18 cellular contexts compared by ENCODE assay signal in the genomic region with DNA sequence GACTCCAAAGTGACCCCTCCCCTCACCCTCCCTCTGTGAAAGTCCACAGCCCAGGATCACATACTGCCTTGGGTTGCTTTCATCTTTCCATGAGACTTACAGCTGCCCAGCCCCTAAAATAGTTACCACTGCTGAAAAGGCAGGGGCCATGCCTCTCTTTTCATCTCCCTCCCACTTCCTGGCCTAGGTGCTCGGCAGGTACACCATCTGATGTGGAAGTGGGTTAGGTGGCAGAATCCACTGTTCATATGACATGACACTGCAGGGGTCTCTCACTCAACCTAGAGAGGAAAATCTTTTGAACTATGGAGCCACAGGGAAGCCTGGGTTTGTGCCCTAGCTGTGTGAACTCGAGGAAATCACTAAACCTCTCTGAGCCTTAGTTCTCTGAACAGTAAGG. TPM values are rescaled to one million over a fixed set of nuclear protein-coding genes. Genes with fewer than 3 reads are reported as not detected.
DNase-seq lines count a peak whose midpoint lies in the region; ATAC-seq, FAIRE-seq and TF ChIP-seq lines count a peak whose summit lies in the region.
"Had no signal": no experiment of that assay in that cellular context is flagged by ENCODE, and none has a peak within 500 bp of the region (broad histone marks: within the 10 kb centered on the region; RNA-seq: fewer than 3 reads in every experiment).

No MANE protein-coding gene starts in this region.

- TF ChIP-seq CTCF in pancreas (IDR thresholded peaks at IDR 0.05) (no peak), left ventricle myocardium inferior (IDR thresholded peaks at IDR 0.05; ENCODE audit: borderline replicate concordance) (no peak)

- FAIRE-seq in pancreas (lab: Jason Lieb, UNC): no peak
- FAIRE-seq: G401.6, GM19239, H1 had no signal

- H3K27ac Mint-ChIP-seq in activated naive CD8-positive, alpha-beta T cell treated with anti-CD3 and anti-CD28 coated beads, Interleukin-2, amount 10 ng/mL, durations not matched to agents 7 days and 5 days: no peak overlapping the region
- no peak overlapping the region for H3K27ac Mint-ChIP-seq in activated naive CD8-positive, alpha-beta T cell treated with anti-CD3 and anti-CD28 coated beads, Interleukin-2, amount 50 U/mL, for 24 hours
- H3K27ac Mint-ChIP-seq in T-cell: no peak overlapping the region

- H2BK120ac ChIP-seq in neuronal stem cell (ENCODE audit: low read depth, low read length): no peak overlapping the region

- ATAC-seq in activated naive CD8-positive, alpha-beta T cell treated with anti-CD3 and anti-CD28 coated beads, Interleukin-2, amount 10 ng/mL, durations not matched to agents 7 days and 5 days (ENCODE audit: low read depth): peak; percentile 70
- ATAC-seq in activated naive CD8-positive, alpha-beta T cell treated with anti-CD3 and anti-CD28 coated beads, Interleukin-2, amount 50 U/mL, for 24 hours: no peak
- peak in 3 of 4 experiments; percentile 42 to 56 (median 43) for ATAC-seq in T-cell (replicated peaks in 1 of 4)
- ATAC-seq in pancreas: no peak
- no peak for ATAC-seq in HG02938 (IDR thresholded peaks at IDR 0.05; ENCODE audit: unreplicated experiment)
- ATAC-seq: HCT116 had no signal

- peaks cover 21% of the 10 kb centered on the region for H3K4me1 Mint-ChIP-seq in activated naive CD8-positive, alpha-beta T cell treated with anti-CD3 and anti-CD28 coated beads, Interleukin-2, amount 10 ng/mL, durations not matched to agents 7 days and 5 days
- peaks cover 34% of the 10 kb centered on the region for H3K4me1 Mint-ChIP-seq in activated naive CD8-positive, alpha-beta T cell treated with anti-CD3 and anti-CD28 coated beads, Interleukin-2, amount 50 U/mL, for 24 hours
- H3K4me1 Mint-ChIP-seq in T-cell: peaks cover 10 to 18% (median 13%) of the 10 kb centered on the region in 3 donors

- no peak overlapping the region for H3K4ac ChIP-seq in neuronal stem cell (ENCODE audit: low read length)

- H3K4me3 ChIP-seq in neuronal stem cell (ENCODE audit: low read length in 2 of 2): no peak overlapping the region
- no peak overlapping the region for H3K4me3 ChIP-seq in pancreas
- no peak overlapping the region for H3K4me3 ChIP-seq in left ventricle myocardium inferior
- H3K4me3 ChIP-seq: GM23248 had no signal

- H3K36me3 Mint-ChIP-seq in activated naive CD8-positive, alpha-beta T cell treated with anti-CD3 and anti-CD28 coated beads, Interleukin-2, amount 10 ng/mL, durations not matched to agents 7 days and 5 days: no peaks in the 10 kb centered on the region
- H3K36me3 Mint-ChIP-seq in activated naive CD8-positive, alpha-beta T cell treated with anti-CD3 and anti-CD28 coated beads, Interleukin-2, amount 50 U/mL, for 24 hours (ENCODE audit: low read depth): no peaks in the 10 kb centered on the region
- H3K36me3 Mint-ChIP-seq in T-cell: no peaks in the 10 kb centered on the region
- H3K36me3 Mint-ChIP-seq: CD4-positive, alpha-beta memory T cell had no signal

- no peaks in the 10 kb centered on the region for H3K9me3 Mint-ChIP-seq in activated naive CD8-positive, alpha-beta T cell treated with anti-CD3 and anti-CD28 coated beads, Interleukin-2, amount 10 ng/mL, durations not matched to agents 7 days and 5 days
- no peaks in the 10 kb centered on the region for H3K9me3 Mint-ChIP-seq in activated naive CD8-positive, alpha-beta T cell treated with anti-CD3 and anti-CD28 coated beads, Interleukin-2, amount 50 U/mL, for 24 hours
- H3K9me3 Mint-ChIP-seq in T-cell: no peaks in the 10 kb centered on the region
- H3K9me3 Mint-ChIP-seq: CD4-positive, alpha-beta memory T cell had no signal

- peak overlapping the region; percentile 45 for H3K18ac ChIP-seq in neuronal stem cell (ENCODE audit: low read length)

- H3K4me2 ChIP-seq in neuronal stem cell (ENCODE audit: insufficient read depth, low read length, poor library complexity, severe bottlenecking): no peak overlapping the region

- H3K9ac ChIP-seq in neuronal stem cell (ENCODE audit: low read depth, low read length, poor library complexity): no peak overlapping the region
- H3K9ac ChIP-seq: GM23248 had no signal

- no peaks in the 10 kb centered on the region for H3K9me3 ChIP-seq in neuronal stem cell (replicated peaks in 1 of 2; ENCODE audit: control insufficient read depth in 2 of 2, insufficient read depth in 1 of 2, low read depth in 1 of 2, low read length in 2 of 2)
- H3K9me3 ChIP-seq in pancreas: no peaks in the 10 kb centered on the region
- H3K9me3 ChIP-seq in left ventricle myocardium inferior (replicated peaks): no peaks in the 10 kb centered on the region
- H3K9me3 ChIP-seq: Caco-2 had no signal

- POLR2A ChIA-PET in activated naive CD8-positive, alpha-beta T cell treated with anti-CD3 and anti-CD28 coated beads, Interleukin-2, amount 10 ng/mL, durations not matched to agents 7 days and 5 days (lab: Charles Lee): no interaction called here
- POLR2A ChIA-PET in T-cell (lab: Charles Lee): interaction anchor here in 1 of 2 donors (0.6 kb wide), 1 partner anchor 45 kb away, joined by 6 read pairs; no protein-coding TSS in a partner anchor

- H2AFZ ChIP-seq in neuronal stem cell (ENCODE audit: low read length): no peak overlapping the region
- H2AFZ ChIP-seq: GM23248 had no signal

- no peaks in the 10 kb centered on the region for H3K36me3 ChIP-seq in neuronal stem cell (replicated peaks in 1 of 2; ENCODE audit: control insufficient read depth in 2 of 2, insufficient read depth in 2 of 2, low read length in 2 of 2)
- H3K36me3 ChIP-seq in pancreas: no peaks in the 10 kb centered on the region
- H3K36me3 ChIP-seq in left ventricle myocardium inferior: no peaks in the 10 kb centered on the region

- H3K79me1 ChIP-seq in neuronal stem cell (ENCODE audit: low read depth, low read length): no peaks in the 10 kb centered on the region

- no peak overlapping the region for H3K27ac ChIP-seq in neuronal stem cell (replicated peaks; ENCODE audit: low read length)
- H3K27ac ChIP-seq in pancreas: no peak overlapping the region
- no peak overlapping the region for H3K27ac ChIP-seq in left ventricle myocardium inferior (replicated peaks)
- H3K27ac ChIP-seq: GM23248 had no signal

- DNase-seq in activated naive CD8-positive, alpha-beta T cell treated with anti-CD3 and anti-CD28 coated beads, Interleukin-2, amount 10 ng/mL, durations not matched to agents 7 days and 5 days: no peak
- DNase-seq in activated naive CD8-positive, alpha-beta T cell treated with anti-CD3 and anti-CD28 coated beads, Interleukin-2, amount 50 U/mL, for 24 hours: no peak
- peak in 1 of 34 experiments; percentile 2 for DNase-seq in T-cell
- DNase-seq in neuronal stem cell (ENCODE audit: low spot score): no peak
- DNase-seq in pancreas: no peak
- DNase-seq in left ventricle myocardium inferior: no peak
- DNase-seq: C1 segment of cervical spinal cord; CD4-positive, alpha-beta memory T cell; DMS153; DND-41; GM23248; H7 had no signal

- no peaks in the 10 kb centered on the region for H3K27me3 Mint-ChIP-seq in activated naive CD8-positive, alpha-beta T cell treated with anti-CD3 and anti-CD28 coated beads, Interleukin-2, amount 10 ng/mL, durations not matched to agents 7 days and 5 days
- H3K27me3 Mint-ChIP-seq in activated naive CD8-positive, alpha-beta T cell treated with anti-CD3 and anti-CD28 coated beads, Interleukin-2, amount 50 U/mL, for 24 hours: peaks cover 3% of the 10 kb centered on the region
- H3K27me3 Mint-ChIP-seq in T-cell: no peaks in the 10 kb centered on the region
- H3K27me3 Mint-ChIP-seq: CD4-positive, alpha-beta memory T cell had no signal

- H4K91ac ChIP-seq in neuronal stem cell (ENCODE audit: low read depth, low read length, poor library complexity): no peak overlapping the region

- CTCF ChIA-PET in T-cell (lab: Charles Lee): no interaction called here

- no peak overlapping the region for H3K4me3 Mint-ChIP-seq in activated naive CD8-positive, alpha-beta T cell treated with anti-CD3 and anti-CD28 coated beads, Interleukin-2, amount 10 ng/mL, durations not matched to agents 7 days and 5 days
- H3K4me3 Mint-ChIP-seq in activated naive CD8-positive, alpha-beta T cell treated with anti-CD3 and anti-CD28 coated beads, Interleukin-2, amount 50 U/mL, for 24 hours: no peak overlapping the region
- no peak overlapping the region for H3K4me3 Mint-ChIP-seq in T-cell
- H3K4me3 Mint-ChIP-seq: CD4-positive, alpha-beta memory T cell had no signal

- peaks cover 0 to 2% (median 0%) of the 10 kb centered on the region in 3 experiments for H3K27me3 ChIP-seq in neuronal stem cell (ENCODE audit: control insufficient read depth in 3 of 3, insufficient read depth in 3 of 3, low read depth in 1 of 3, low read length in 3 of 3)
- no peaks in the 10 kb centered on the region for H3K27me3 ChIP-seq in pancreas
- no peaks in the 10 kb centered on the region for H3K27me3 ChIP-seq in left ventricle myocardium inferior (ENCODE audit: low read depth)

- H2BK15ac ChIP-seq in neuronal stem cell (ENCODE audit: low read length): no peak overlapping the region

- no peak overlapping the region for H2BK5ac ChIP-seq in neuronal stem cell (ENCODE audit: low read length)

- no peak overlapping the region for H2BK12ac ChIP-seq in neuronal stem cell (ENCODE audit: low read length)

- H2AK5ac ChIP-seq in neuronal stem cell (ENCODE audit: low read depth, low read length): no peak overlapping the region

- H3K4me1 ChIP-seq in neuronal stem cell (ENCODE audit: control insufficient read depth in 2 of 2, insufficient read depth in 1 of 2, low read depth in 1 of 2, low read length in 2 of 2) (peaks cover 0 to 17% of the 10 kb centered on the region in 2 donors), pancreas (no peaks in the 10 kb centered on the region), left ventricle myocardium inferior (peaks cover 43% of the 10 kb centered on the region)

- WGBS in neuronal stem cell (ENCODE audit: extremely low coverage in 2 of 2, insufficient read length in 2 of 2, insufficient replicate concordance in 1 of 2), 2 donors: no CpG with 5 or more reads among the region's 2 CpGs
- WGBS in pancreas, 2 donors: 72 to 81% methylated on average over 2 of the region's 2 CpGs

- H3K14ac ChIP-seq in neuronal stem cell (ENCODE audit: low read length): no peak overlapping the region

- H3K23ac ChIP-seq in neuronal stem cell (ENCODE audit: low read depth, low read length, poor library complexity): no peak overlapping the region

- intact Hi-C loops in pancreas (cut with DNase I) (no loop called here), left ventricle myocardium inferior (cut with micrococcal nuclease) (no loop called here)

- H4K8ac ChIP-seq in neuronal stem cell (ENCODE audit: low read depth, low read length): no peak overlapping the region

RNA-seq across cellular contexts. Expression of a gene that starts 38.8 kb away (rescaled TPM):
- total RNA-seq in activated naive CD8-positive, alpha-beta T cell treated with anti-CD3 and anti-CD28 coated beads, Interleukin-2, amount 10 ng/mL, durations not matched to agents 7 days and 5 days: 10 to 100 TPM; 23.2 to 23.3 TPM
- 10 to 100 TPM; 10.5 to 17.5 (median 15.6) TPM for total RNA-seq in T-cell
- polyA plus RNA-seq in neuronal stem cell (2013, experiment 1 of 2): 20.4 TPM
- polyA plus RNA-seq in neuronal stem cell (2013, experiment 2 of 2): 21.1 TPM
- total RNA-seq in pancreas: 1 to 10 TPM; 3.7 to 9.6 (median 5.7) TPM
- polyA plus RNA-seq in pancreas: 1 to 10 TPM; 2.4 to 5.5 TPM
- total RNA-seq in left ventricle myocardium inferior: 18.9 TPM

RNA-seq across cellular contexts. Expression of a gene that starts 50.4 kb away (rescaled TPM):
- 1 to 10 TPM; 1.4 to 2.2 TPM for total RNA-seq in activated naive CD8-positive, alpha-beta T cell treated with anti-CD3 and anti-CD28 coated beads, Interleukin-2, amount 10 ng/mL, durations not matched to agents 7 days and 5 days
- 1 to 10 TPM in 4 of 5 donors, under 1 TPM in 1; 0.90 to 2.7 (median 2.5) TPM for total RNA-seq in T-cell
- polyA plus RNA-seq in neuronal stem cell (2013, experiment 1 of 2): 0.86 TPM
- 0.73 TPM for polyA plus RNA-seq in neuronal stem cell (2013, experiment 2 of 2)
- total RNA-seq in pancreas: 1 to 10 TPM in 3 of 6 donors, under 1 TPM in 3; 0.42 to 2.7 (median 1.2) TPM
- polyA plus RNA-seq in pancreas: under 1 TPM; 0.61 to 0.68 TPM
- total RNA-seq in left ventricle myocardium inferior: 0.52 TPM

Comparison
In these comparisons a context has a peak if more than half of its experiments do, and no peak if none do; other contexts are left out.
1. ATAC-seq: peak in activated naive CD8-positive, alpha-beta T cell treated with anti-CD3 and anti-CD28 coated beads, Interleukin-2, amount 10 ng/mL, durations not matched to agents 7 days and 5 days (single experiment) and T-cell (3 of 4); none in activated naive CD8-positive, alpha-beta T cell treated with anti-CD3 and anti-CD28 coated beads, Interleukin-2, amount 50 U/mL, for 24 hours (single experiment), pancreas (0 of 4) and HG02938 (single experiment).